ENCODE assay signal across 11 cellular contexts in the genomic region with DNA sequence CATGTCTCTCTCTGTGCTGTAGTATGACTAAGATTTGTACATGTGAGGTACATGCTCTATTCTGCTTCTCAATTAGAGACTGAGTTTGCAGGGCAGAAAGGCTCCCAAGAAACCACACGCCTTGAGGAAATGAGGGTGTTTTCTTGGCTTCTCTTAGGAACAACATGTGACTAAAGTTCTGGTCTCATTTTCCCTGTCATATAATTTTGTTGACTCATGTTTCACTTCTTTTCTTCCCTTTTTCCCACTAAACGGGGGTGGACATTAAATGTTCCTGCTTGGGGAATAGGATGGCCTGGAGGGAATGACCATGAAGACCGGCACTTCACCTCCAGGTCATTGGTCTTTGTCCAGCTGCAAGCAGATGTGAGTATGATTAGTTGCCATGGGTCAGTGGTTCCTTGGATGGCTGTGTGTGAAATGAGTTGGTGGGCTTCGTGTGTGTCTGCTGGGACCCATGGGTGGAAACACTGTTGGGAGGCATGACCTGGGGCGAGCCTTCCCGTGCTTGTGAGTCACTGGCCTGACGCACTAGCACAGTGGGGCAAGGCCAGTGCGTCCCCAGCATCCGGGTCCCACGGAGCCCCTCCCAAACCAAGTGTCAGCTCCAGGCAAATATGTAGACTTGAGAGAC. TPM values are rescaled to one million over a fixed set of nuclear protein-coding genes. Genes with fewer than 3 reads are reported as not detected.
DNase-seq lines count a peak whose midpoint lies in the region; ATAC-seq and TF ChIP-seq lines count a peak whose summit lies in the region.
"Had no signal": no experiment of that assay in that cellular context is flagged by ENCODE, and none has a peak within 500 bp of the region (broad histone marks: within the 10 kb centered on the region; RNA-seq: fewer than 3 reads in every experiment).

No MANE protein-coding gene starts in this region.

- TF ChIP-seq CTCF in brain microvascular endothelial cell (IDR thresholded peaks at IDR 0.05; ENCODE audit: low read depth, low read length, missing control alignments), result no peak
- TF ChIP-seq CTCF in sigmoid colon (IDR thresholded peaks at IDR 0.05), result no peak

- H3K9me3 ChIP-seq in right cardiac atrium (ENCODE audit: control insufficient read depth, low read length) (no peaks in the 10 kb centered on the region), sigmoid colon (no peaks in the 10 kb centered on the region)

- intact Hi-C loops in right cardiac atrium (cut with DNase I), result no loop called here
- intact Hi-C loops in sigmoid colon (cut with DNase I), result loop anchor here (2.0 kb wide), 1 partner anchor 50 kb away; no protein-coding TSS in a partner anchor

- peak in 1 of 4 donors; percentile 42 for TF ChIP-seq EP300 in sigmoid colon (IDR thresholded peaks at IDR 0.05)

- H3K36me3 ChIP-seq in brain microvascular endothelial cell (replicated peaks) (peaks cover 40% of the 10 kb centered on the region), sigmoid colon (peaks cover 0 to 9% (median 0%) of the 10 kb centered on the region in 4 donors)

- peaks cover 11% of the 10 kb centered on the region for H3K4me1 ChIP-seq in right cardiac atrium (ENCODE audit: control insufficient read depth, insufficient read depth, low read length)
- H3K4me1 ChIP-seq in sigmoid colon, result peaks cover 0 to 82% (median 70%) of the 10 kb centered on the region in 4 donors

- TF ChIP-seq POLR2A in sigmoid colon (IDR thresholded peaks at IDR 0.05), result no peak

- H3K4me3 ChIP-seq in brain microvascular endothelial cell (ENCODE audit: low read depth, low read length), result no peak overlapping the region
- no peak overlapping the region for H3K4me3 ChIP-seq in right cardiac atrium (ENCODE audit: low read length)
- no peak overlapping the region for H3K4me3 ChIP-seq in sigmoid colon

- peak; percentile 45 to 70 for ATAC-seq in right cardiac atrium
- ATAC-seq in GM18520 (IDR thresholded peaks at IDR 0.05; ENCODE audit: unreplicated experiment), result no peak

- in situ Hi-C loops in brain microvascular endothelial cell (cut with HindIII; ENCODE audit: low pct_ligation_motif_present, low sequenced_read_pairs), result no loop called here

- H3K27ac ChIP-seq in brain microvascular endothelial cell, result peak overlapping the region; percentile 93
- H3K27ac ChIP-seq in right cardiac atrium (ENCODE audit: low read length), result peak overlapping the region; percentile 21
- peak overlapping the region; percentile 80 to 97 (median 86) for H3K27ac ChIP-seq in sigmoid colon
- H3K27ac ChIP-seq: KMS-11 had no signal

- WGBS in right cardiac atrium, result 53% methylated on average over 10 of the region's 10 CpGs
- 68 to 72% methylated on average over 10 of the region's 10 CpGs for WGBS in sigmoid colon, 2 donors

- DNase-seq in GM04504 (ENCODE audit: low read depth) (peak; percentile 64), brain microvascular endothelial cell (peak; percentile 81), right cardiac atrium (peak; percentile 66 to 76 (median 76)), sigmoid colon (peak; percentile 84), RPMI8226 (no peak), HK-2 (ENCODE audit: unreplicated experiment) (no peak), DMS79 treated with DMSO at 0.1 percent for 48 hours (lab: John Stamatoyannopoulos, UW) (no peak)
- DNase-seq: activated CD4-positive, alpha-beta T cell treated with anti-CD3 and anti-CD28 coated beads for 48 hours; midbrain had no signal

- H3K27me3 ChIP-seq in brain microvascular endothelial cell (replicated peaks) (no peaks in the 10 kb centered on the region), right cardiac atrium (ENCODE audit: control insufficient read depth, insufficient read depth) (no peaks in the 10 kb centered on the region), sigmoid colon (no peaks in the 10 kb centered on the region)

RNA-seq across cellular contexts. Expression of a gene that starts 56.6 kb away (rescaled TPM):
- 100 to 1,000 TPM in 3 of 4 donors, 10 to 100 TPM in 1; 91.9 to 267 (median 118) TPM for total RNA-seq in right cardiac atrium
- 69.8 TPM for polyA plus RNA-seq in right cardiac atrium
- 100 to 1,000 TPM; 235 to 598 (median 350) TPM for total RNA-seq in sigmoid colon
- polyA plus RNA-seq in sigmoid colon, result 10 to 100 TPM in 2 of 3 donors, 1 to 10 TPM in 1; 9.2 to 60.5 (median 10.8) TPM

RNA-seq across cellular contexts. Expression of a gene that starts 56.7 kb away (rescaled TPM):
- total RNA-seq in right cardiac atrium (100 to 1,000 TPM in 3 of 4 donors, 10 to 100 TPM in 1; 84.7 to 268 (median 123) TPM), sigmoid colon (1,000 to 10,000 TPM in 1 of 4 donors, 100 to 1,000 TPM in 3; 306 to 1,039 (median 489) TPM)
- polyA plus RNA-seq in right cardiac atrium (101 TPM), sigmoid colon (10 to 100 TPM; 24.0 to 83.5 (median 25.2) TPM)

Comparison
In these comparisons a context has a peak if more than half of its experiments do, and no peak if none do; other contexts are left out.
1. DNase-seq: peak in GM04504 (single experiment), brain microvascular endothelial cell (single experiment), right cardiac atrium (3 of 3) and sigmoid colon (single experiment); none in RPMI8226 (single experiment), HK-2 (single experiment) and DMS79 treated with DMSO at 0.1 percent for 48 hours (single experiment).
2. H3K27ac ChIP-seq: peak in every context shown above with its lines; median percentile 93 in brain microvascular endothelial cell; 86 in sigmoid colon; 21 in right cardiac atrium.